In the genomic region with DNA sequence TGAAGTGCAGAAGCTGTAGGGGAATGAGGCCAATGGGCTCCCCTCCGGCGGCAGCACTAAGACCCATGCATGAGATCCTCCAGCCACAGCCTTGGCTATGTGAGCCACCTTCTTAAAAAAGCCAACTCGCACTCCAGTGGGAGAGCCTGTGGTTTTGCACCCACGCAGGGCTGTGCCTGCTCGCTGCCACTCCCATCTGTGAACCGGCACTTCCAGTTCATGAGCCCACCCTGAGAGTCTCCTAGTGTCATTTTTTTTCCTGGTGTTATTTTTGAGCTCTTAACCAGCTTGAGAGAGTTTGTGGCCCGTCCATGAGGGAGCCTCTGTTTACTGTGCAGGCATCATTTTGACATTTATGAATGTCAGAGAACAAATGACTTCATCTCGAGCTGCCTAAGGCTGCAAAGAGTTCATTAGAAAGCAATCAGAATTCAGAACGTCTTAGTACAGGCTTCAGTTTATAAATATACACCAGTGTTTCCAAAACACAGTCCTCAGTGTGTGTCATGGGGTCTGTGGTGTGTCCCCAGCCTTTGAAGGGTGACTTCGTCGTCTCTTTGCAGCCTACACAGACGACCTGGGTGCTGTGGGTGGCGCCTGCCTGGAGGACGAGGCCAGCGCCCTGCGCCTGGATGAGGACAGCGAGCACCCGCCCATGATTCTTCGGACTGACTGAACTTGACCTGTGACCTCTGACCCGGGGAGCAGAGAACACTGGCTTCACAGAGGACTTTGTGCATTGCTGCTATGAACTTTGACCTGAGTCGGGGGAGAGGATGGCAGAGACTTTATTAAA, we compare ENCODE assay signal across 1 cellular context.
TF ChIP-seq lines count a peak whose summit lies in the region.

No MANE protein-coding gene starts in this region.

TF ChIP-seq in HepG2, 621 proteins besides CTCF, POLR2A, EP300 and RAD21:
- TF ChIP-seq NR2F6 (IDR thresholded peaks at IDR 0.05) (peak; percentile 50; the same call in 1 of the 2 replicates), NR2F6 (CRISPR knock-in tag; IDR thresholded peaks at IDR 0.05) (no peak), GTF2F1 (IDR thresholded peaks at IDR 0.05; ENCODE audit: low read length) (no peak), SAP130 (CRISPR knock-in tag; IDR thresholded peaks at IDR 0.05; ENCODE audit: low read depth) (no peak), HNF4A (CRISPR knock-in tag; IDR thresholded peaks at IDR 0.05) (peak; percentile 40; the same call in 1 of the 2 replicates), NCOR1 (IDR thresholded peaks at IDR 0.05; ENCODE audit: borderline replicate concordance, low read length) (peak; percentile 81), NR2C2 (CRISPR knock-in tag; IDR thresholded peaks at IDR 0.05; ENCODE audit: borderline replicate concordance) (peak; percentile 51), ZBTB21 (CRISPR knock-in tag; IDR thresholded peaks at IDR 0.05) (no peak), HNF4G (IDR thresholded peaks at IDR 0.05; ENCODE audit: borderline replicate concordance, low read depth, low read length) (peak; percentile 32; the same call in 1 of the 2 replicates), HNF4G (CRISPR knock-in tag; IDR thresholded peaks at IDR 0.05; ENCODE audit: borderline replicate concordance, low read depth) (no peak)
